Comparison of ENCODE assay signal across 11 cellular contexts in genomic region chr5:171999877-172000276, GRCh38. TPM values are rescaled to one million over a fixed set of nuclear protein-coding genes. Genes with fewer than 3 reads are reported as not detected.
A peak's percentile ranks its signal among the peaks of the same experiment; 100 is the strongest.
DNase-seq lines count a peak whose midpoint lies in the region; ATAC-seq and TF ChIP-seq lines count a peak whose summit lies in the region.
"Had no signal": no experiment of that assay in that cellular context is flagged by ENCODE, and none has a peak within 500 bp of the region (broad histone marks: within the 10 kb centered on the region; RNA-seq: fewer than 3 reads in every experiment).

No MANE protein-coding gene starts in this region.

- peaks cover 25% of the 10 kb centered on the region for H3K36me3 Mint-ChIP-seq in stimulated activated memory B cell treated with anti-CD40 and anti-IgM and Interleukin-4, amounts not matched to agents 10 μg/mL and 1 μg/mL and 100 μg/mL, for 72 hours

- intact Hi-C loops in adrenal gland (cut with DNase I) = loop anchor here in 1 of 2 donors (10.0 kb wide), 1 partner anchor 85 kb away; no protein-coding TSS in a partner anchor

- H3K4me3 Mint-ChIP-seq in stimulated activated memory B cell treated with anti-CD40 and anti-IgM and Interleukin-4, amounts not matched to agents 10 μg/mL and 1 μg/mL and 100 μg/mL, for 72 hours = peak overlapping the region; percentile 66

- H3K27me3 Mint-ChIP-seq in stimulated activated memory B cell treated with anti-CD40 and anti-IgM and Interleukin-4, amounts not matched to agents 10 μg/mL and 1 μg/mL and 100 μg/mL, for 72 hours = no peaks in the 10 kb centered on the region

- no peak overlapping the region for H3K4me3 ChIP-seq in adrenal gland

- TF ChIP-seq POLR2A in adrenal gland (IDR thresholded peaks at IDR 0.05) = no peak

- no peak for TF ChIP-seq CTCF in adrenal gland (IDR thresholded peaks at IDR 0.05)

- H3K27me3 ChIP-seq in adrenal gland = no peaks in the 10 kb centered on the region

- H3K9me3 Mint-ChIP-seq in stimulated activated memory B cell treated with anti-CD40 and anti-IgM and Interleukin-4, amounts not matched to agents 10 μg/mL and 1 μg/mL and 100 μg/mL, for 72 hours = no peaks in the 10 kb centered on the region

- H3K27ac Mint-ChIP-seq in stimulated activated memory B cell treated with anti-CD40 and anti-IgM and Interleukin-4, amounts not matched to agents 10 μg/mL and 1 μg/mL and 100 μg/mL, for 72 hours = peak overlapping the region; percentile 83

- peaks cover 82% of the 10 kb centered on the region for H3K4me1 Mint-ChIP-seq in stimulated activated memory B cell treated with anti-CD40 and anti-IgM and Interleukin-4, amounts not matched to agents 10 μg/mL and 1 μg/mL and 100 μg/mL, for 72 hours

- no peaks in the 10 kb centered on the region for H3K36me3 ChIP-seq in adrenal gland (replicated peaks in 1 of 2)

- WGBS in adrenal gland, 4 donors = 87 to 93% (median 89%) methylated on average over 5 of the region's 5 CpGs

- H3K9me3 ChIP-seq in adrenal gland (replicated peaks in 1 of 3) = no peaks in the 10 kb centered on the region

- no peak overlapping the region for H3K27ac ChIP-seq in adrenal gland

- peaks cover 28 to 65% of the 10 kb centered on the region in 2 donors for H3K4me1 ChIP-seq in adrenal gland (replicated peaks in 1 of 2)

- peak; percentile 45 for ATAC-seq in HG03066 (IDR thresholded peaks at IDR 0.05; ENCODE audit: low read depth, unreplicated experiment)
- ATAC-seq in stimulated activated memory B cell treated with anti-CD40 and anti-IgM and Interleukin-4, amounts not matched to agents 10 μg/mL and 1 μg/mL and 100 μg/mL, for 72 hours = peak; percentile 88

- DNase-seq in NCI-H526 (lab: John Stamatoyannopoulos, UW) = peak; percentile 32 to 48
- DNase-seq in NCI-H526 treated with DMSO at 0.1 percent for 48 hours (lab: John Stamatoyannopoulos, UW) = no peak
- peak; percentile 31 for DNase-seq in SKM-1 (lab: John Stamatoyannopoulos, UW; ENCODE audit: unreplicated experiment)
- DNase-seq in nucleus accumbens (lab: John Stamatoyannopoulos, UW) = no peak
- DNase-seq in adrenal gland = no peak
- DNase-seq in NCI-H2107 (lab: John Stamatoyannopoulos, UW) = no peak
- DNase-seq: NCI-H1930; stimulated activated CD8-positive, alpha-beta memory T cell treated with anti-CD3 and anti-CD28 coated beads, Interleukin-4, amount 100 ng/mL, for 48 hours; T-helper 2 cell had no signal

RNA-seq across cellular contexts. Expression of gene FBXW11, which starts 6.6 kb away (rescaled TPM):
- total RNA-seq in adrenal gland = 10 to 100 TPM; 41.7 to 89.0 (median 71.6) TPM
- 10 to 100 TPM in 2 of 3 donors, 1 to 10 TPM in 1; 6.8 to 51.6 (median 11.1) TPM for polyA plus RNA-seq in adrenal gland

Comparison
In these comparisons a context has a peak if more than half of its experiments do, and no peak if none do; other contexts are left out.
1. DNase-seq: peak in NCI-H526 (2 of 2) and SKM-1 (single experiment); none in NCI-H526 treated with DMSO at 0.1 percent for 48 hours (single experiment), nucleus accumbens (0 of 56), adrenal gland (0 of 7) and NCI-H2107 (single experiment).